9 cellular contexts compared by ENCODE assay signal in genomic region chr2:38653715-38654494, GRCh38. TPM values are rescaled to one million over a fixed set of nuclear protein-coding genes. Genes with fewer than 3 reads are reported as not detected.
DNase-seq lines count a peak whose midpoint lies in the region; ATAC-seq, FAIRE-seq and TF ChIP-seq lines count a peak whose summit lies in the region.
"Had no signal": no experiment of that assay in that cellular context is flagged by ENCODE, and none has a peak within 500 bp of the region (broad histone marks: within the 10 kb centered on the region; RNA-seq: fewer than 3 reads in every experiment).

No MANE protein-coding gene starts in this region.

- POLR2A ChIA-PET in MCF 10A (lab: Yijun Ruan, JAX) (interaction anchor here (1.3 kb wide), 1 partner anchor 10 kb away, joined by 5 read pairs; no protein-coding TSS in a partner anchor), HepG2 (lab: Yijun Ruan, JAX) (interaction anchor here (0.7 to 3.0 kb wide), 2 partner anchors 12 to 53 kb away, joined by 3 to 30 read pairs; partner anchors contain the start of gene GALM)
- POLR2A ChIA-PET in activated CD8-positive, alpha-beta T cell treated with anti-CD3 and anti-CD28 coated beads, Interleukin-2, amount 10 ng/mL, durations not matched to agents 7 days and 5 days (lab: Charles Lee): interaction anchor here (0.6 to 4.4 kb wide), 10 partner anchors 8 to 97 kb away, joined by 3 to 73 read pairs (median 5); partner anchors contain the start of genes GALM, HNRNPLL and SRSF7

- H3K4me2 ChIP-seq in mammary epithelial cell (ENCODE audit: insufficient read depth, low read depth, low read length) (no peak overlapping the region), HepG2 (ENCODE audit: low read depth, low read length) (peak overlapping the region; percentile 96)
- H3K4me2 ChIP-seq: PC-9 had no signal

- no peaks in the 10 kb centered on the region for H3K4me1 ChIP-seq in mammary epithelial cell (ENCODE audit: insufficient read depth, low read length)
- peaks cover 48% of the 10 kb centered on the region for H3K4me1 ChIP-seq in HepG2 (ENCODE audit: insufficient read depth, low read length)

- no TSS peak for BruUV-seq in mammary epithelial cell (replicated peaks; lab: Mats Ljungman, UMichigan)
- BruUV-seq in MCF 10A (replicated peaks; lab: Mats Ljungman, UMichigan): no TSS peak
- BruUV-seq in HepG2 (replicated peaks; lab: Mats Ljungman, UMichigan): no TSS peak

- intact Hi-C loops in mammary epithelial cell (cut with micrococcal nuclease): no loop called here
- intact Hi-C loops in MCF 10A (cut with micrococcal nuclease): no loop called here
- intact Hi-C loops in HepG2 (cut with micrococcal nuclease; ENCODE audit: unreplicated experiment): no loop called here

- CTCF ChIA-PET in mammary epithelial cell (lab: Charles Lee; ENCODE audit: low non-redundant PET): no interaction called here
- CTCF ChIA-PET in MCF 10A (lab: Yijun Ruan, JAX): interaction anchor here (0.5 to 0.7 kb wide), 3 partner anchors 28 to 125 kb away, joined by 3 to 4 read pairs (median 4); no protein-coding TSS in a partner anchor
- CTCF ChIA-PET in activated CD8-positive, alpha-beta T cell treated with anti-CD3 and anti-CD28 coated beads, Interleukin-2, amount 10 ng/mL, durations not matched to agents 7 days and 5 days (lab: Charles Lee): interaction anchor here (1.1 to 4.7 kb wide), 11 partner anchors 8 to 72 kb away, joined by 3 to 76 read pairs (median 7); partner anchors contain the start of genes GALM and HNRNPLL
- CTCF ChIA-PET in HepG2 (lab: Yijun Ruan, JAX; ENCODE audit: low intra/inter-chr PET ratio, low total read pairs): no interaction called here

- 89% methylated on average over 9 of the region's 9 CpGs for WGBS in mammary epithelial cell (ENCODE audit: low coverage, missing lambda C conversion rate)
- 32% methylated on average over 6 of the region's 9 CpGs for WGBS in HepG2 (ENCODE audit: low lambda C conversion rate)

- no peaks in the 10 kb centered on the region for H3K79me2 ChIP-seq in mammary epithelial cell (ENCODE audit: insufficient read depth, low read length)
- no peaks in the 10 kb centered on the region for H3K79me2 ChIP-seq in HepG2 (ENCODE audit: insufficient read depth, low read length)

- no peaks in the 10 kb centered on the region for H3K9me3 Mint-ChIP-seq in MCF 10A (ENCODE audit: unreplicated experiment)
- H3K9me3 Mint-ChIP-seq in activated CD8-positive, alpha-beta T cell treated with anti-CD3 and anti-CD28 coated beads, Interleukin-2, amount 10 ng/mL, durations not matched to agents 7 days and 5 days (ENCODE audit: insufficient read depth): peaks cover 3% of the 10 kb centered on the region

- H3K4me3 ChIP-seq in mammary epithelial cell (replicated peaks in 1 of 3; ENCODE audit: insufficient read depth in 1 of 3, low read depth in 2 of 3, low read length in 3 of 3) (no peak overlapping the region), HepG2 (replicated peaks in 1 of 3; ENCODE audit: insufficient read depth in 1 of 3, low read depth in 2 of 3, low read length in 3 of 3) (peak overlapping the region; percentile 29 to 67 (median 53))
- H3K4me3 ChIP-seq: PC-9 had no signal

- no peak; the same call in 1 of the 2 replicates for TF ChIP-seq RAD21 in HepG2 (CRISPR knock-in tag; IDR thresholded peaks at IDR 0.05)

- no peaks in the 10 kb centered on the region for H4K20me1 ChIP-seq in mammary epithelial cell (ENCODE audit: insufficient read depth, low read length)
- no peaks in the 10 kb centered on the region for H4K20me1 ChIP-seq in HepG2 (ENCODE audit: insufficient read depth, low read length)

- peak; percentile 60 to 72 for TF ChIP-seq POLR2A in HepG2 (IDR thresholded peaks at IDR 0.05; ENCODE audit: insufficient read depth in 1 of 2, low read depth in 2 of 2, low read length in 2 of 2)

- peak in 1 of 2 experiments; percentile 56; a peak in 1 of 4 replicates for TF ChIP-seq EP300 in HepG2 (IDR thresholded peaks at IDR 0.05; ENCODE audit: low read depth in 2 of 2, low read length in 2 of 2)
- no peak for TF ChIP-seq EP300 in HepG2 (CRISPR knock-in tag; IDR thresholded peaks at IDR 0.05; ENCODE audit: borderline replicate concordance)

- H2AFZ ChIP-seq in mammary epithelial cell (ENCODE audit: low read depth, low read length) (no peak overlapping the region), HepG2 (ENCODE audit: low read length) (peak overlapping the region; percentile 94)
- H2AFZ ChIP-seq: PC-9 had no signal

- no peaks in the 10 kb centered on the region for H3K36me3 ChIP-seq in mammary epithelial cell (ENCODE audit: insufficient read depth, low read length)
- no peaks in the 10 kb centered on the region for H3K36me3 ChIP-seq in HepG2 (replicated peaks in 1 of 2; ENCODE audit: control insufficient read depth in 1 of 2, insufficient read depth in 2 of 2, low read length in 2 of 2)

- peak; percentile 74 for FAIRE-seq in HepG2 (lab: Jason Lieb, UNC)

- H3K9me3 ChIP-seq in mammary epithelial cell (replicated peaks; ENCODE audit: insufficient read depth, low read length): no peaks in the 10 kb centered on the region
- no peaks in the 10 kb centered on the region for H3K9me3 ChIP-seq in HepG2 (ENCODE audit: low read length)

- H3K9ac ChIP-seq in mammary epithelial cell (ENCODE audit: insufficient read depth, low read length): no peak overlapping the region
- H3K9ac ChIP-seq in HepG2 (ENCODE audit: insufficient read depth, low read depth, low read length): peak overlapping the region; percentile 51

- no peaks in the 10 kb centered on the region for H3K27me3 ChIP-seq in mammary epithelial cell (ENCODE audit: insufficient read depth, low read length)
- no peaks in the 10 kb centered on the region; a peak in 2 of 5 replicates for H3K27me3 ChIP-seq in HepG2 (ENCODE audit: control insufficient read depth in 1 of 2, insufficient read depth in 2 of 2, low read length in 2 of 2)

- DNase-seq in mammary epithelial cell: peak; percentile 50
- DNase-seq in MCF 10A (ENCODE audit: unreplicated experiment): no peak
- peak; percentile 58 for DNase-seq in activated CD8-positive, alpha-beta T cell treated with anti-CD3 and anti-CD28 coated beads, Interleukin-2, amount 10 ng/mL, durations not matched to agents 7 days and 5 days
- peak; percentile 53 for DNase-seq in HepG2 (ENCODE audit: low spot score)
- DNase-seq in middle frontal gyrus (ENCODE audit: extremely low spot score, low spot score): no peak
- DNase-seq: PC-9 had no signal

- no peaks in the 10 kb centered on the region for H3K27me3 Mint-ChIP-seq in MCF 10A (ENCODE audit: insufficient read depth, unreplicated experiment)
- H3K27me3 Mint-ChIP-seq in activated CD8-positive, alpha-beta T cell treated with anti-CD3 and anti-CD28 coated beads, Interleukin-2, amount 10 ng/mL, durations not matched to agents 7 days and 5 days (ENCODE audit: low read depth): no peaks in the 10 kb centered on the region

- H3K4me3 Mint-ChIP-seq in MCF 10A (ENCODE audit: unreplicated experiment): no peak overlapping the region
- H3K4me3 Mint-ChIP-seq in activated CD8-positive, alpha-beta T cell treated with anti-CD3 and anti-CD28 coated beads, Interleukin-2, amount 10 ng/mL, durations not matched to agents 7 days and 5 days: peak overlapping the region; percentile 52

- dilution Hi-C loops in mammary epithelial cell (cut with HindIII; ENCODE audit: low sequenced_read_pairs): no loop called here

- peak; percentile 61 for ATAC-seq in activated CD8-positive, alpha-beta T cell treated with anti-CD3 and anti-CD28 coated beads, Interleukin-2, amount 10 ng/mL, durations not matched to agents 7 days and 5 days
- ATAC-seq in HepG2 (peak; percentile 98), GM21619 (IDR thresholded peaks at IDR 0.05; ENCODE audit: unreplicated experiment) (no peak), HG03097 (IDR thresholded peaks at IDR 0.05; ENCODE audit: low FRiP score, unreplicated experiment) (no peak), GM19023 (IDR thresholded peaks at IDR 0.05; ENCODE audit: unreplicated experiment) (no peak)

- no peaks in the 10 kb centered on the region for H3K36me3 Mint-ChIP-seq in MCF 10A (ENCODE audit: insufficient read depth, unreplicated experiment)
- H3K36me3 Mint-ChIP-seq in activated CD8-positive, alpha-beta T cell treated with anti-CD3 and anti-CD28 coated beads, Interleukin-2, amount 10 ng/mL, durations not matched to agents 7 days and 5 days (ENCODE audit: low read depth): peaks cover 12% of the 10 kb centered on the region

- in situ Hi-C loops in mammary epithelial cell (cut with MboI; ENCODE audit: low sequenced_read_pairs in 2 of 2) (no loop called here), HepG2 (cut with HindIII; ENCODE audit: extremely low pct_ligation_motif_present, low pct_unique_long_range_greater_than_20kb) (no loop called here)

- TF ChIP-seq CTCF in mammary epithelial cell (conservative IDR thresholded peaks at IDR 0.05 in 1 of 2, IDR thresholded peaks at IDR 0.05 in 1 of 2; ENCODE audit: extremely low read depth in 1 of 2, insufficient read depth in 1 of 2, low read depth in 1 of 2, low read length in 2 of 2): no peak
- TF ChIP-seq CTCF in MCF 10A (IDR thresholded peaks at IDR 0.05; ENCODE audit: unreplicated experiment): no peak
- TF ChIP-seq CTCF in HepG2 (CRISPR knock-in tag; IDR thresholded peaks at IDR 0.05): no peak; the same call in 1 of the 2 replicates

- H3K4me1 Mint-ChIP-seq in MCF 10A (ENCODE audit: insufficient read depth, unreplicated experiment): no peaks in the 10 kb centered on the region
- H3K4me1 Mint-ChIP-seq in activated CD8-positive, alpha-beta T cell treated with anti-CD3 and anti-CD28 coated beads, Interleukin-2, amount 10 ng/mL, durations not matched to agents 7 days and 5 days (ENCODE audit: low read depth): peaks cover 61% of the 10 kb centered on the region

- H3K27ac Mint-ChIP-seq in MCF 10A (ENCODE audit: low read depth, unreplicated experiment): no peak overlapping the region
- H3K27ac Mint-ChIP-seq in activated CD8-positive, alpha-beta T cell treated with anti-CD3 and anti-CD28 coated beads, Interleukin-2, amount 10 ng/mL, durations not matched to agents 7 days and 5 days: peak overlapping the region; percentile 92

- no peak overlapping the region for H3K27ac ChIP-seq in mammary epithelial cell (ENCODE audit: insufficient read depth, low read depth, low read length)
- H3K27ac ChIP-seq in HepG2 (ENCODE audit: extremely low read length, insufficient read depth, low read length): peak overlapping the region; percentile 42
- H3K27ac ChIP-seq: PC-9 had no signal

RNA-seq across cellular contexts. Expression of gene GALM, which starts 12.0 kb away (rescaled TPM):
- total RNA-seq in mammary epithelial cell (under 1 TPM in 1 of 2 donors, not detected in 1; 0.50 TPM), MCF 10A (2022) (not detected in 2 replicates), HepG2 (2016; rRNA removed; fragmentation: Illumina TruSeq; extraction: Trizol) (90.0 and 114 TPM in 2 replicates)
- polyA plus RNA-seq in mammary epithelial cell (0.17 TPM), HepG2 (2011; rRNA removed) (60.3 and 65.5 TPM in 2 replicates)
- not detected for polyA minus RNA-seq in mammary epithelial cell
- 10 to 100 TPM; 27.6 TPM for total RNA-seq in activated CD8-positive, alpha-beta T cell treated with anti-CD3 and anti-CD28 coated beads, Interleukin-2, amount 10 ng/mL, durations not matched to agents 7 days and 5 days
- 23.4 and 25.3 TPM in 2 replicates for total RNA-seq in HepG2 (2016; cell fraction: cytosol; rRNA removed; fragmentation: Illumina TruSeq; extraction: Trizol; ENCODE audit: low read depth)
- total RNA-seq in HepG2 (2016; cell fraction: insoluble cytoplasmic fraction; rRNA removed; fragmentation: Illumina TruSeq; extraction: Trizol): 97.4 and 121 TPM in 2 replicates
- 42.3 and 46.2 TPM in 2 replicates for total RNA-seq in HepG2 (2016; cell fraction: membrane; rRNA removed; fragmentation: Illumina TruSeq; extraction: Trizol)
- 40.2 and 41.1 TPM in 2 replicates for total RNA-seq in HepG2 (2016; cell fraction: nucleus; rRNA removed; fragmentation: Illumina TruSeq; extraction: Trizol)
- polyA plus RNA-seq in HepG2 (2011; cell fraction: cytosol; rRNA removed): 55.9 and 67.8 TPM in 2 replicates
- polyA plus RNA-seq in HepG2 (2011; cell fraction: nucleus; rRNA removed): 18.3 and 26.1 TPM in 2 replicates
- polyA plus RNA-seq in HepG2 (2012): 53.1 and 67.0 TPM in 2 replicates
- polyA plus RNA-seq in HepG2 (2016; cell fraction: cytosol; fragmentation: Illumina TruSeq; extraction: Trizol; ENCODE audit: low read depth): 17.3 and 18.5 TPM in 2 replicates
- 102 TPM in 2 replicates for polyA plus RNA-seq in HepG2 (2016; cell fraction: insoluble cytoplasmic fraction; fragmentation: Illumina TruSeq; extraction: Trizol; ENCODE audit: low read depth)
- polyA plus RNA-seq in HepG2 (2016; cell fraction: membrane; fragmentation: Illumina TruSeq; extraction: Trizol; ENCODE audit: low read depth): 25.4 and 26.1 TPM in 2 replicates
- polyA plus RNA-seq in HepG2 (2016; cell fraction: nucleus; fragmentation: Illumina TruSeq; extraction: Trizol; ENCODE audit: insufficient read depth, low read depth): 43.2 and 47.8 TPM in 2 replicates
- 20.6 and 67.6 TPM in 2 replicates for polyA minus RNA-seq in HepG2 (2011; rRNA and poly(A)+ RNA removed; ENCODE audit: low replicate concordance)
- polyA minus RNA-seq in HepG2 (2011; cell fraction: cytosol; rRNA and poly(A)+ RNA removed): 37.5 and 41.1 TPM in 2 replicates
- 40.4 and 46.2 TPM in 2 replicates for polyA minus RNA-seq in HepG2 (2011; cell fraction: nucleus; rRNA and poly(A)+ RNA removed)

RNA-seq across cellular contexts. Expression of gene HNRNPLL, which starts 51.2 kb away (rescaled TPM):
- total RNA-seq in mammary epithelial cell: 10 to 100 TPM; 36.0 to 46.0 TPM
- polyA plus RNA-seq in mammary epithelial cell: 17.2 TPM
- 37.6 TPM for polyA minus RNA-seq in mammary epithelial cell
- 43.4 and 57.7 TPM in 2 replicates for total RNA-seq in MCF 10A (2022)
- 10 to 100 TPM; 46.5 to 46.6 TPM for total RNA-seq in activated CD8-positive, alpha-beta T cell treated with anti-CD3 and anti-CD28 coated beads, Interleukin-2, amount 10 ng/mL, durations not matched to agents 7 days and 5 days
- 91.9 and 103 TPM in 2 replicates for total RNA-seq in HepG2 (2016; rRNA removed; fragmentation: Illumina TruSeq; extraction: Trizol)
- 52.7 and 54.6 TPM in 2 replicates for total RNA-seq in HepG2 (2016; cell fraction: cytosol; rRNA removed; fragmentation: Illumina TruSeq; extraction: Trizol; ENCODE audit: low read depth)
- 92.9 and 108 TPM in 2 replicates for total RNA-seq in HepG2 (2016; cell fraction: insoluble cytoplasmic fraction; rRNA removed; fragmentation: Illumina TruSeq; extraction: Trizol)
- total RNA-seq in HepG2 (2016; cell fraction: membrane; rRNA removed; fragmentation: Illumina TruSeq; extraction: Trizol): 54.8 and 56.7 TPM in 2 replicates
- total RNA-seq in HepG2 (2016; cell fraction: nucleus; rRNA removed; fragmentation: Illumina TruSeq; extraction: Trizol): 147 and 151 TPM in 2 replicates
- 34.3 and 49.4 TPM in 2 replicates for polyA plus RNA-seq in HepG2 (2011; rRNA removed)
- 17.6 and 20.9 TPM in 2 replicates for polyA plus RNA-seq in HepG2 (2011; cell fraction: cytosol; rRNA removed)
- polyA plus RNA-seq in HepG2 (2011; cell fraction: nucleus; rRNA removed): 29.2 and 34.2 TPM in 2 replicates
- polyA plus RNA-seq in HepG2 (2012): 32.8 and 45.3 TPM in 2 replicates
- polyA plus RNA-seq in HepG2 (2016; cell fraction: cytosol; fragmentation: Illumina TruSeq; extraction: Trizol; ENCODE audit: low read depth): 13.0 and 17.4 TPM in 2 replicates
- polyA plus RNA-seq in HepG2 (2016; cell fraction: insoluble cytoplasmic fraction; fragmentation: Illumina TruSeq; extraction: Trizol; ENCODE audit: low read depth): 75.8 and 78.0 TPM in 2 replicates
- polyA plus RNA-seq in HepG2 (2016; cell fraction: membrane; fragmentation: Illumina TruSeq; extraction: Trizol; ENCODE audit: low read depth): 27.6 and 27.9 TPM in 2 replicates
- 66.8 and 68.2 TPM in 2 replicates for polyA plus RNA-seq in HepG2 (2016; cell fraction: nucleus; fragmentation: Illumina TruSeq; extraction: Trizol; ENCODE audit: insufficient read depth, low read depth)
- 14.7 and 21.6 TPM in 2 replicates for polyA minus RNA-seq in HepG2 (2011; rRNA and poly(A)+ RNA removed; ENCODE audit: low replicate concordance)
- polyA minus RNA-seq in HepG2 (2011; cell fraction: cytosol; rRNA and poly(A)+ RNA removed): 25.8 and 30.8 TPM in 2 replicates
- 227 and 258 TPM in 2 replicates for polyA minus RNA-seq in HepG2 (2011; cell fraction: nucleus; rRNA and poly(A)+ RNA removed)

Comparison
In these comparisons a context has a peak if more than half of its experiments do, and no peak if none do; other contexts are left out.
1. DNase-seq: peak in mammary epithelial cell (single experiment), activated CD8-positive, alpha-beta T cell treated with anti-CD3 and anti-CD28 coated beads, Interleukin-2, amount 10 ng/mL, durations not matched to agents 7 days and 5 days (single experiment) and HepG2 (single experiment); none in MCF 10A (single experiment) and middle frontal gyrus (single experiment).
2. CTCF ChIA-PET loops: an anchor here in MCF 10A (0.5 to 0.7 kb wide) and activated CD8-positive, alpha-beta T cell treated with anti-CD3 and anti-CD28 coated beads, Interleukin-2, amount 10 ng/mL, durations not matched to agents 7 days and 5 days (1.1 to 4.7 kb wide); none called in mammary epithelial cell and HepG2.
3. H3K4me3 ChIP-seq: peak in HepG2 (3 of 3); none in mammary epithelial cell (0 of 3).
4. ATAC-seq: peak in activated CD8-positive, alpha-beta T cell treated with anti-CD3 and anti-CD28 coated beads, Interleukin-2, amount 10 ng/mL, durations not matched to agents 7 days and 5 days (single experiment) and HepG2 (single experiment); none in GM21619 (single experiment), HG03097 (single experiment) and GM19023 (single experiment).
5. RNA of gene GALM, which starts 12.0 kb away (total RNA-seq): 23.4 to 121 TPM in HepG2 and 27.6 TPM in activated CD8-positive, alpha-beta T cell treated with anti-CD3 and anti-CD28 coated beads, Interleukin-2, amount 10 ng/mL, durations not matched to agents 7 days and 5 days; 0.50 TPM in mammary epithelial cell and not detected in MCF 10A; every median in the first group is over 10 times any median in the second.